In the genomic region with DNA sequence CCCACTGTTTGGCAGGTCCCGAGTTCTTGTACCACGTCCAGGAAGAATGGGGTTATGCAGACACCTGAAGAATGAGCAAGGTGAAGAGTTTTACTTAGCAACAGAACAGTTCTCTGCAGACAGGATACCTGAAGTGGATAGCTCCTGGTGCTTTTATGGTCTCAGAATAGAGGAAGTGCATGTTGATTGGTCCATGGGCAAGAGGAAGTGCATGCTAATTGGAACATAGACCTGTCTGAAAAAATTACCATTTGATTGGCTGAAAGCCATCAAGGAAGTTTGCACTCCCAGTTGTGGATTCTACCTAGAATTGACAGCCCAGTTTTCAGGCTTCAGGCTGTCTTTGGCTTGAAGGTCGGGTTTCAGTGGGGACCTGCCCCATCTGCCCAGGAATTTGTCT, we compare ENCODE assay signal across 8 cellular contexts.
"Had no signal": no experiment of that assay in that cellular context is flagged by ENCODE, and none has a peak within 500 bp of the region (broad histone marks: within the 10 kb centered on the region; RNA-seq: fewer than 3 reads in every experiment).

No MANE protein-coding gene starts in this region.

- H3K27ac ChIP-seq: GM23248, HL-60 had no signal

- H3K4me1 ChIP-seq: HAP-1 had no signal

- H3K9ac ChIP-seq: GM23248 had no signal

- FAIRE-seq: HepG2 had no signal

- H3K9me3 ChIP-seq: HAP-1 had no signal

- H3K36me3 ChIP-seq: HAP-1 had no signal

- H3K4me3 ChIP-seq: GM23248, HAP-1 had no signal

- ATAC-seq: HCT116, HepG2 had no signal

- H2AFZ ChIP-seq: GM23248 had no signal

- DNase-seq: GM23248, GOT3, H7, HFFc6 had no signal
